Comparison of ENCODE assay signal across 8 cellular contexts in genomic region chr5:177592905-177593304, GRCh38. TPM values are rescaled to one million over a fixed set of nuclear protein-coding genes. Genes with fewer than 3 reads are reported as not detected.
DNase-seq lines count a peak whose midpoint lies in the region; ATAC-seq and TF ChIP-seq lines count a peak whose summit lies in the region.

No MANE protein-coding gene starts in this region.

- H3K4me1 Mint-ChIP-seq in glutamatergic neuron (ENCODE audit: low read depth, unreplicated experiment): no peaks in the 10 kb centered on the region

- H3K36me3 ChIP-seq in sigmoid colon: peaks cover 11 to 36% (median 27%) of the 10 kb centered on the region in 4 donors

- peaks cover 4% of the 10 kb centered on the region for H3K27me3 Mint-ChIP-seq in glutamatergic neuron (ENCODE audit: unreplicated experiment)

- intact Hi-C loops in sigmoid colon (cut with DNase I): loop anchor here (2.0 kb wide), 1 partner anchor 40 kb away; no protein-coding TSS in a partner anchor

- peak overlapping the region; percentile 8 for H3K27ac Mint-ChIP-seq in glutamatergic neuron (ENCODE audit: unreplicated experiment)

- peaks cover 0 to 20% (median 17%) of the 10 kb centered on the region in 4 donors for H3K4me1 ChIP-seq in sigmoid colon

- no peaks in the 10 kb centered on the region for H3K9me3 ChIP-seq in sigmoid colon

- peak overlapping the region; percentile 80 for H3K4me3 ChIP-seq in GM12865 (ENCODE audit: low read depth, low read length)
- H3K4me3 ChIP-seq in sigmoid colon: peak overlapping the region; percentile 64 to 97 (median 91)

- no peak for TF ChIP-seq POLR2A in sigmoid colon (IDR thresholded peaks at IDR 0.05)

- 67 to 85% methylated on average over 13 of the region's 13 CpGs for whole genome bisulfite sequencing in sigmoid colon, 2 donors

- peaks cover 0 to 27% (median 0%) of the 10 kb centered on the region in 3 donors for H3K27me3 ChIP-seq in sigmoid colon

- ATAC-seq in GM19324 (IDR thresholded peaks at IDR 0.05; ENCODE audit: low FRiP score, unreplicated experiment): no peak
- no peak for ATAC-seq in HG03342 (IDR thresholded peaks at IDR 0.05; ENCODE audit: unreplicated experiment)
- no peak for ATAC-seq in HG03139 (IDR thresholded peaks at IDR 0.05; ENCODE audit: unreplicated experiment)

- H3K9me3 Mint-ChIP-seq in glutamatergic neuron (ENCODE audit: unreplicated experiment): peaks cover 5% of the 10 kb centered on the region

- DNase-seq in GM12865 (ENCODE audit: low read depth) (no peak), glutamatergic neuron (no peak), sigmoid colon (peak; percentile 43), putamen (ENCODE audit: low spot score) (no peak)

- H3K27ac ChIP-seq in VCaP (peak overlapping the region; percentile 85), sigmoid colon (peak overlapping the region in 2 of 4 donors; percentile 79 to 82)

- H3K4me3 Mint-ChIP-seq in glutamatergic neuron (ENCODE audit: unreplicated experiment): peak overlapping the region; percentile 99

- TF ChIP-seq CTCF in GM12865 (IDR thresholded peaks at IDR 0.05; ENCODE audit: insufficient read depth, low read depth, low read length, missing control alignments) (no peak), VCaP (conservative IDR thresholded peaks at IDR 0.05) (no peak), glutamatergic neuron (IDR thresholded peaks at IDR 0.05; ENCODE audit: partially characterized antibody, unreplicated experiment) (no peak), sigmoid colon (IDR thresholded peaks at IDR 0.05) (no peak)

- TF ChIP-seq EP300 in sigmoid colon (IDR thresholded peaks at IDR 0.05): no peak

- no peaks in the 10 kb centered on the region for H3K36me3 Mint-ChIP-seq in glutamatergic neuron (ENCODE audit: unreplicated experiment)

RNA-seq across cellular contexts. Expression of gene TMED9, which starts 0.9 kb away (rescaled TPM):
- 94.6 TPM for total RNA-seq in glutamatergic neuron (ENCODE audit: unreplicated experiment)
- total RNA-seq in sigmoid colon: 10 to 100 TPM; 48.9 to 64.5 (median 55.6) TPM
- 100 to 1,000 TPM in 1 of 3 donors, 10 to 100 TPM in 2; 37.2 to 221 (median 73.8) TPM for polyA plus RNA-seq in sigmoid colon

RNA-seq across cellular contexts. Expression of gene B4GALT7, which starts 7.0 kb away (rescaled TPM):
- total RNA-seq in glutamatergic neuron (ENCODE audit: unreplicated experiment): 29.3 TPM
- 10 to 100 TPM; 13.3 to 18.5 (median 15.6) TPM for total RNA-seq in sigmoid colon
- 10 to 100 TPM in 2 of 3 donors, 1 to 10 TPM in 1; 4.9 to 25.8 (median 13.8) TPM for polyA plus RNA-seq in sigmoid colon

RNA-seq across cellular contexts. Expression of gene FAM193B, which starts 38.5 kb away (rescaled TPM):
- total RNA-seq in glutamatergic neuron (ENCODE audit: unreplicated experiment) (227 TPM), sigmoid colon (10 to 100 TPM; 39.6 to 82.8 (median 43.9) TPM)
- polyA plus RNA-seq in sigmoid colon: 10 to 100 TPM in 2 of 3 donors, 1 to 10 TPM in 1; 9.0 to 87.4 (median 10.2) TPM
